ENCODE assay signal across 1 cellular context in genomic region chr17:39674702-39675389, GRCh38.
TF ChIP-seq lines count a peak whose summit lies in the region.

No MANE protein-coding gene starts in this region.

TF ChIP-seq in HepG2, 621 proteins besides CTCF, POLR2A, EP300 and RAD21 (continued from another document and continues in another):
- no peak for TF ChIP-seq ZNF160 (CRISPR knock-in tag; IDR thresholded peaks at IDR 0.05)
- no peak for TF ChIP-seq ZNF616 (CRISPR knock-in tag; IDR thresholded peaks at IDR 0.05; ENCODE audit: low read depth)
- no peak for TF ChIP-seq ZNF589 (CRISPR knock-in tag; conservative IDR thresholded peaks at IDR 0.05)
- TF ChIP-seq NBN (conservative IDR thresholded peaks at IDR 0.05) = no peak
- TF ChIP-seq ZBTB8A (CRISPR knock-in tag; IDR thresholded peaks at IDR 0.05; ENCODE audit: borderline replicate concordance, low read depth) = no peak
- no peak for TF ChIP-seq PAWR (CRISPR knock-in tag; IDR thresholded peaks at IDR 0.05; ENCODE audit: borderline replicate concordance)
- TF ChIP-seq, protein P1, sequence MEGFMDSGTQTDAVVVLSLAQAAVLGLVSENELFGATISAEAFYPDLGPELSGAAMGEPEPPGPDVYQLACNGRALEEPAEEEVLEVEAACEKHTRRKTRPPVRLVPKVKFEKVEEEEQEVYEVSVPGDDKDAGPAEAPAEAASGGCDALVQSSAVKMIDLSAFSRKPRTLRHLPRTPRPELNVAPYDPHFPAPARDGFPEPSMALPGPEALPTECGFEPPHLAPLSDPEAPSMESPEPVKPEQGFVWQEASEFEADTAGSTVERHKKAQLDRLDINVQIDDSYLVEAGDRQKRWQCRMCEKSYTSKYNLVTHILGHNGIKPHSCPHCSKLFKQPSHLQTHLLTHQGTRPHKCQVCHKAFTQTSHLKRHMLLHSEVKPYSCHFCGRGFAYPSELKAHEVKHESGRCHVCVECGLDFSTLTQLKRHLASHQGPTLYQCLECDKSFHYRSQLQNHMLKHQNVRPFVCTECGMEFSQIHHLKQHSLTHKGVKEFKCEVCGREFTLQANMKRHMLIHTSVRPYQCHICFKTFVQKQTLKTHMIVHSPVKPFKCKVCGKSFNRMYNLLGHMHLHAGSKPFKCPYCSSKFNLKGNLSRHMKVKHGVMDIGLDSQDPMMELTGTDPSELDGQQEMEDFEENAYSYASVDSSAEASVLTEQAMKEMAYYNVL (CRISPR knock-in tag; IDR thresholded peaks at IDR 0.05; ENCODE audit: borderline replicate concordance) = no peak; the same call in 1 of the 2 replicates
- TF ChIP-seq KAT2B (IDR thresholded peaks at IDR 0.05; ENCODE audit: borderline replicate concordance, low read depth, low read length) = no peak
- TF ChIP-seq XRCC5 (optimal IDR thresholded peaks at IDR 0.05; ENCODE audit: low read length) = peak; percentile 13
- 0 out of 2 replicates have a peak, but pooled peaks have one; percentile 9 for TF ChIP-seq GATAD1 (CRISPR knock-in tag; IDR thresholded peaks at IDR 0.05)
- TF ChIP-seq ZNF619 (CRISPR knock-in tag; IDR thresholded peaks at IDR 0.05) = no peak; the same call in 1 of the 2 replicates
- TF ChIP-seq STAG1 (CRISPR knock-in tag; IDR thresholded peaks at IDR 0.05) = no peak
- TF ChIP-seq, protein P2, sequence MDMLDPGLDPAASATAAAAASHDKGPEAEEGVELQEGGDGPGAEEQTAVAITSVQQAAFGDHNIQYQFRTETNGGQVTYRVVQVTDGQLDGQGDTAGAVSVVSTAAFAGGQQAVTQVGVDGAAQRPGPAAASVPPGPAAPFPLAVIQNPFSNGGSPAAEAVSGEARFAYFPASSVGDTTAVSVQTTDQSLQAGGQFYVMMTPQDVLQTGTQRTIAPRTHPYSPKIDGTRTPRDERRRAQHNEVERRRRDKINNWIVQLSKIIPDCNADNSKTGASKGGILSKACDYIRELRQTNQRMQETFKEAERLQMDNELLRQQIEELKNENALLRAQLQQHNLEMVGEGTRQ (IDR thresholded peaks at IDR 0.05; ENCODE audit: low read depth, low read length) = no peak
- TF ChIP-seq, protein P2 (CRISPR knock-in tag; IDR thresholded peaks at IDR 0.05; ENCODE audit: borderline replicate concordance) = no peak
- peak; percentile 44; the same call in 1 of the 2 replicates for TF ChIP-seq ZKSCAN8 (CRISPR knock-in tag; IDR thresholded peaks at IDR 0.05; ENCODE audit: borderline replicate concordance)
- TF ChIP-seq ZIK1 (CRISPR knock-in tag; IDR thresholded peaks at IDR 0.05; ENCODE audit: borderline replicate concordance, low read depth) = no peak
- TF ChIP-seq HDAC2 (CRISPR knock-in tag; IDR thresholded peaks at IDR 0.05) = 0 out of 2 replicates have a peak, but pooled peaks have one; percentile 36
- no peak for TF ChIP-seq TEAD2 (CRISPR knock-in tag; IDR thresholded peaks at IDR 0.05)
- no peak for TF ChIP-seq ZNF737 (CRISPR knock-in tag; IDR thresholded peaks at IDR 0.05; ENCODE audit: borderline replicate concordance)
- no peak for TF ChIP-seq TBL1XR1 (IDR thresholded peaks at IDR 0.05; ENCODE audit: borderline replicate concordance, low read length, partially characterized antibody)
- no peak for TF ChIP-seq IKZF1 (IDR thresholded peaks at IDR 0.05)
- no peak for TF ChIP-seq FOXC1 (CRISPR knock-in tag; IDR thresholded peaks at IDR 0.05; ENCODE audit: borderline replicate concordance)
- TF ChIP-seq IRF2 (CRISPR knock-in tag; IDR thresholded peaks at IDR 0.05) = peak; percentile 44; the same call in 1 of the 2 replicates
- peak; percentile 30 for TF ChIP-seq TEAD3 (CRISPR knock-in tag; optimal IDR thresholded peaks at IDR 0.05; ENCODE audit: borderline replicate concordance)
- no peak for TF ChIP-seq SETDB1 (CRISPR knock-in tag; IDR thresholded peaks at IDR 0.05; ENCODE audit: borderline replicate concordance)
- TF ChIP-seq ZNF703 (CRISPR knock-in tag; IDR thresholded peaks at IDR 0.05; ENCODE audit: borderline replicate concordance) = no peak
- peak; percentile 17 for TF ChIP-seq AGO2 (optimal IDR thresholded peaks at IDR 0.05; ENCODE audit: low read depth, low read length)
- no peak for TF ChIP-seq ZNF24 (IDR thresholded peaks at IDR 0.05)
- TF ChIP-seq TIGD3 (CRISPR knock-in tag; IDR thresholded peaks at IDR 0.05; ENCODE audit: borderline replicate concordance) = no peak
- TF ChIP-seq ZNF460 (CRISPR knock-in tag; IDR thresholded peaks at IDR 0.05; ENCODE audit: borderline replicate concordance) = no peak
- TF ChIP-seq ZNF292 (CRISPR knock-in tag; IDR thresholded peaks at IDR 0.05; ENCODE audit: borderline replicate concordance, low read depth) = no peak
- 0 out of 2 replicates have a peak, but pooled peaks have one; percentile 55 for TF ChIP-seq BRCA1 (CRISPR knock-in tag; IDR thresholded peaks at IDR 0.05)
- TF ChIP-seq ADNP (CRISPR knock-in tag; IDR thresholded peaks at IDR 0.05) = no peak
- no peak for TF ChIP-seq TAF15 (IDR thresholded peaks at IDR 0.05; ENCODE audit: low read depth, low read length, poor library complexity, severe bottlenecking)
- TF ChIP-seq FOSL2 (CRISPR knock-in tag; IDR thresholded peaks at IDR 0.05) = peak; percentile 29; the same call in 1 of the 2 replicates
- TF ChIP-seq THAP11 (CRISPR knock-in tag; IDR thresholded peaks at IDR 0.05) = peak; percentile 66; the same call in 1 of the 2 replicates
- no peak for TF ChIP-seq SYNCRIP (IDR thresholded peaks at IDR 0.05; ENCODE audit: insufficient read depth, low read depth, low read length)
- peak; percentile 64; the same call in 1 of the 2 replicates for TF ChIP-seq ZNF430 (CRISPR knock-in tag; IDR thresholded peaks at IDR 0.05)
- TF ChIP-seq TAF1 (CRISPR knock-in tag; IDR thresholded peaks at IDR 0.05) = peak; percentile 48; the same call in 1 of the 2 replicates
- no peak for TF ChIP-seq ZSCAN21 (CRISPR knock-in tag; IDR thresholded peaks at IDR 0.05; ENCODE audit: borderline replicate concordance)
- no peak for TF ChIP-seq ZNF10 (CRISPR knock-in tag; IDR thresholded peaks at IDR 0.05; ENCODE audit: borderline replicate concordance, low read depth)
- TF ChIP-seq, protein P3, sequence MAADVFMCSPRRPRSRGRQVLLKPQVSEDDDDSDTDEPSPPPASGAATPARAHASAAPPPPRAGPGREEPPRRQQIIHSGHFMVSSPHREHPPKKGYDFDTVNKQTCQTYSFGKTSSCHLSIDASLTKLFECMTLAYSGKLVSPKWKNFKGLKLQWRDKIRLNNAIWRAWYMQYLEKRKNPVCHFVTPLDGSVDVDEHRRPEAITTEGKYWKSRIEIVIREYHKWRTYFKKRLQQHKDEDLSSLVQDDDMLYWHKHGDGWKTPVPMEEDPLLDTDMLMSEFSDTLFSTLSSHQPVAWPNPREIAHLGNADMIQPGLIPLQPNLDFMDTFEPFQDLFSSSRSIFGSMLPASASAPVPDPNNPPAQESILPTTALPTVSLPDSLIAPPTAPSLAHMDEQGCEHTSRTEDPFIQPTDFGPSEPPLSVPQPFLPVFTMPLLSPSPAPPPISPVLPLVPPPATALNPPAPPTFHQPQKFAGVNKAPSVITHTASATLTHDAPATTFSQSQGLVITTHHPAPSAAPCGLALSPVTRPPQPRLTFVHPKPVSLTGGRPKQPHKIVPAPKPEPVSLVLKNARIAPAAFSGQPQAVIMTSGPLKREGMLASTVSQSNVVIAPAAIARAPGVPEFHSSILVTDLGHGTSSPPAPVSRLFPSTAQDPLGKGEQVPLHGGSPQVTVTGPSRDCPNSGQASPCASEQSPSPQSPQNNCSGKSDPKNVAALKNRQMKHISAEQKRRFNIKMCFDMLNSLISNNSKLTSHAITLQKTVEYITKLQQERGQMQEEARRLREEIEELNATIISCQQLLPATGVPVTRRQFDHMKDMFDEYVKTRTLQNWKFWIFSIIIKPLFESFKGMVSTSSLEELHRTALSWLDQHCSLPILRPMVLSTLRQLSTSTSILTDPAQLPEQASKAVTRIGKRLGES (CRISPR knock-in tag; IDR thresholded peaks at IDR 0.05; ENCODE audit: borderline replicate concordance) = no peak
- no peak for TF ChIP-seq EZH2 (conservative IDR thresholded peaks at IDR 0.05; ENCODE audit: low read depth, low read length)
- TF ChIP-seq KLF13 (CRISPR knock-in tag; IDR thresholded peaks at IDR 0.05) = no peak
- no peak for TF ChIP-seq ZNF883 (CRISPR knock-in tag; IDR thresholded peaks at IDR 0.05; ENCODE audit: not compliant biosample characterization)
- TF ChIP-seq ZNF816 (CRISPR knock-in tag; IDR thresholded peaks at IDR 0.05; ENCODE audit: borderline replicate concordance) = no peak
- TF ChIP-seq ZC3H13 (CRISPR knock-in tag; IDR thresholded peaks at IDR 0.05) = no peak
- TF ChIP-seq AHDC1 (CRISPR knock-in tag; IDR thresholded peaks at IDR 0.05; ENCODE audit: borderline replicate concordance) = no peak; the same call in 1 of the 2 replicates
- TF ChIP-seq ZNF33B (CRISPR knock-in tag; IDR thresholded peaks at IDR 0.05) = no peak
- no peak for TF ChIP-seq RNF219 (CRISPR knock-in tag; IDR thresholded peaks at IDR 0.05)
- TF ChIP-seq GLI4 (CRISPR knock-in tag; IDR thresholded peaks at IDR 0.05; ENCODE audit: borderline replicate concordance) = no peak
- TF ChIP-seq ZNF124 (CRISPR knock-in tag; IDR thresholded peaks at IDR 0.05) = 0 out of 2 replicates have a peak, but pooled peaks have one; percentile 22
- TF ChIP-seq BCL3 (CRISPR knock-in tag; IDR thresholded peaks at IDR 0.05) = no peak
